Comparison of ENCODE assay signal across 10 cellular contexts in genomic region chr21:45320261-45320990, GRCh38. TPM values are rescaled to one million over a fixed set of nuclear protein-coding genes. Genes with fewer than 3 reads are reported as not detected.
DNase-seq lines count a peak whose midpoint lies in the region; ATAC-seq, FAIRE-seq and TF ChIP-seq lines count a peak whose summit lies in the region.
"Had no signal": no experiment of that assay in that cellular context is flagged by ENCODE, and none has a peak within 500 bp of the region (broad histone marks: within the 10 kb centered on the region; RNA-seq: fewer than 3 reads in every experiment).

No MANE protein-coding gene starts in this region.

- no peaks in the 10 kb centered on the region for H3K4me1 Mint-ChIP-seq in activated T-helper 2 cell treated with anti-CD3 and anti-CD28 coated beads, Interferon-gamma antibody, Interleukin-2, Interleukin-4, amounts not matched to agents 10 μg/mL and 5 μg/mL and 100 μg/mL, durations not matched to agents 14 hours and 24 hours and 36 hours (ENCODE audit: low read depth)

- peak overlapping the region; percentile 16 for H4K8ac ChIP-seq in trophoblast cell (ENCODE audit: low read depth, low read length)

- WGBS in esophagus muscularis mucosa: 75% methylated on average over 11 of the region's 22 CpGs
- WGBS in trophoblast cell (ENCODE audit: extremely low coverage, insufficient coverage, insufficient read length): no CpG with 5 or more reads among the region's 22 CpGs

- H2BK120ac ChIP-seq in trophoblast cell (ENCODE audit: insufficient read depth, low read length, poor library complexity): peak overlapping the region; percentile 69

- H2AFZ ChIP-seq in ACC112 (ENCODE audit: low read length, unreplicated experiment) (no peak overlapping the region), trophoblast cell (ENCODE audit: insufficient read depth, low read length, poor library complexity) (no peak overlapping the region)

- peak overlapping the region; percentile 9 for H2BK12ac ChIP-seq in trophoblast cell (ENCODE audit: low read length)

- H3K9ac ChIP-seq in trophoblast cell (ENCODE audit: low read length): no peak overlapping the region

- peak overlapping the region; percentile 25 for H3K14ac ChIP-seq in trophoblast cell (ENCODE audit: low read length)

- H2BK5ac ChIP-seq in trophoblast cell (ENCODE audit: low read depth, low read length, poor library complexity): peak overlapping the region; percentile 81

- no peaks in the 10 kb centered on the region for H3K36me3 ChIP-seq in ACC112 (ENCODE audit: insufficient read depth, low read length)
- no peaks in the 10 kb centered on the region for H3K36me3 ChIP-seq in esophagus muscularis mucosa
- H3K36me3 ChIP-seq in trophoblast cell (ENCODE audit: control insufficient read depth in 1 of 2, insufficient read depth in 2 of 2, low read length in 2 of 2): no peaks in the 10 kb centered on the region

- no peak overlapping the region for H3K4me3 ChIP-seq in ACC112 (ENCODE audit: low read depth, low read length)
- no peak overlapping the region for H3K4me3 ChIP-seq in esophagus muscularis mucosa
- peak overlapping the region; percentile 18 for H3K4me3 ChIP-seq in trophoblast cell (ENCODE audit: low read depth, low read length)

- FAIRE-seq in RCC 7860 (lab: Jason Lieb, UNC): no peak

- H3K27ac Mint-ChIP-seq in activated T-helper 2 cell treated with anti-CD3 and anti-CD28 coated beads, Interferon-gamma antibody, Interleukin-2, Interleukin-4, amounts not matched to agents 10 μg/mL and 5 μg/mL and 100 μg/mL, durations not matched to agents 14 hours and 24 hours and 36 hours: no peak overlapping the region
- H3K27ac Mint-ChIP-seq: B cell had no signal

- no peak for TF ChIP-seq EP300 in esophagus muscularis mucosa (IDR thresholded peaks at IDR 0.05)

- no peak overlapping the region for H3K4me2 ChIP-seq in trophoblast cell (ENCODE audit: low read length)

- no peak overlapping the region for H3K4me3 Mint-ChIP-seq in activated T-helper 2 cell treated with anti-CD3 and anti-CD28 coated beads, Interferon-gamma antibody, Interleukin-2, Interleukin-4, amounts not matched to agents 10 μg/mL and 5 μg/mL and 100 μg/mL, durations not matched to agents 14 hours and 24 hours and 36 hours (ENCODE audit: low read depth)
- H3K4me3 Mint-ChIP-seq: B cell had no signal

- peak overlapping the region; percentile 6 for H2AK5ac ChIP-seq in trophoblast cell (ENCODE audit: low read length)

- ATAC-seq in GM19463 (IDR thresholded peaks at IDR 0.05; ENCODE audit: unreplicated experiment): no peak
- ATAC-seq in HG02763 (IDR thresholded peaks at IDR 0.05; ENCODE audit: unreplicated experiment): no peak
- ATAC-seq: left colon had no signal

- H3K4ac ChIP-seq in trophoblast cell (ENCODE audit: low read depth, low read length): peak overlapping the region; percentile 25

- H4K91ac ChIP-seq in trophoblast cell (ENCODE audit: low read depth, low read length): peak overlapping the region; percentile 80

- intact Hi-C loops in esophagus muscularis mucosa (cut with DNase I): no loop called here
- intact Hi-C loops in activated T-helper 2 cell treated with anti-CD3 and anti-CD28 coated beads, Interferon-gamma antibody, Interleukin-2, Interleukin-4, amounts not matched to agents 10 μg/mL and 5 μg/mL and 100 μg/mL, durations not matched to agents 14 hours and 24 hours and 36 hours (cut with micrococcal nuclease): no loop called here

- peaks cover 2% of the 10 kb centered on the region for H3K27me3 Mint-ChIP-seq in activated T-helper 2 cell treated with anti-CD3 and anti-CD28 coated beads, Interferon-gamma antibody, Interleukin-2, Interleukin-4, amounts not matched to agents 10 μg/mL and 5 μg/mL and 100 μg/mL, durations not matched to agents 14 hours and 24 hours and 36 hours (ENCODE audit: low read depth)

- DNase-seq in NCI-H345 (lab: John Stamatoyannopoulos, UW): peak; percentile 81
- DNase-seq in esophagus muscularis mucosa (ENCODE audit: extremely low spot score): no peak
- DNase-seq in trophoblast cell: no peak
- no peak for DNase-seq in RCC 7860 (ENCODE audit: low spot score)
- no peak for DNase-seq in activated T-helper 2 cell treated with anti-CD3 and anti-CD28 coated beads, Interferon-gamma antibody, Interleukin-2, Interleukin-4, amounts not matched to agents 10 μg/mL and 5 μg/mL and 100 μg/mL, durations not matched to agents 14 hours and 24 hours and 36 hours (ENCODE audit: low spot score)

- H3K9me3 ChIP-seq in esophagus muscularis mucosa (no peaks in the 10 kb centered on the region), trophoblast cell (ENCODE audit: insufficient read depth, low read depth, low read length) (peaks cover 1% of the 10 kb centered on the region)

- H3K4me1 ChIP-seq in ACC112 (ENCODE audit: control insufficient read depth, insufficient read depth, low read length, unreplicated experiment) (peaks cover 42% of the 10 kb centered on the region), esophagus muscularis mucosa (peaks cover 60 to 88% (median 84%) of the 10 kb centered on the region in 4 donors), trophoblast cell (ENCODE audit: control insufficient read depth in 1 of 2, insufficient read depth in 2 of 2, low read length in 2 of 2) (peaks cover 39 to 44% of the 10 kb centered on the region in 2 experiments)

- no peaks in the 10 kb centered on the region for H3K79me2 ChIP-seq in ACC112 (ENCODE audit: control insufficient read depth, insufficient read depth, low read length, unreplicated experiment)
- H3K79me2 ChIP-seq in trophoblast cell (ENCODE audit: control insufficient read depth, insufficient read depth, low read length, poor library complexity): peaks cover 6% of the 10 kb centered on the region

- no peaks in the 10 kb centered on the region for H3K9me3 Mint-ChIP-seq in activated T-helper 2 cell treated with anti-CD3 and anti-CD28 coated beads, Interferon-gamma antibody, Interleukin-2, Interleukin-4, amounts not matched to agents 10 μg/mL and 5 μg/mL and 100 μg/mL, durations not matched to agents 14 hours and 24 hours and 36 hours

- no peaks in the 10 kb centered on the region for H3K36me3 Mint-ChIP-seq in activated T-helper 2 cell treated with anti-CD3 and anti-CD28 coated beads, Interferon-gamma antibody, Interleukin-2, Interleukin-4, amounts not matched to agents 10 μg/mL and 5 μg/mL and 100 μg/mL, durations not matched to agents 14 hours and 24 hours and 36 hours (ENCODE audit: low read depth)

- H3K79me1 ChIP-seq in trophoblast cell (ENCODE audit: low read length): peaks cover 45% of the 10 kb centered on the region

- TF ChIP-seq POLR2A in esophagus muscularis mucosa (IDR thresholded peaks at IDR 0.05; ENCODE audit: low read depth): no peak

- peak overlapping the region; percentile 28 for H3K18ac ChIP-seq in trophoblast cell (ENCODE audit: low read length)

- TF ChIP-seq CTCF in esophagus muscularis mucosa (IDR thresholded peaks at IDR 0.05): no peak

- peak overlapping the region; percentile 26; the same call in 1 of the 2 replicates for H3K27ac ChIP-seq in ACC112 (ENCODE audit: low read depth, low read length)
- peak overlapping the region; percentile 80 to 84 (median 83) for H3K27ac ChIP-seq in esophagus muscularis mucosa (replicated peaks in 1 of 4)
- H3K27ac ChIP-seq in trophoblast cell (ENCODE audit: low read depth, low read length): peak overlapping the region; percentile 76

- H3K23ac ChIP-seq in trophoblast cell (ENCODE audit: low read length): no peak overlapping the region

- H3K27me3 ChIP-seq in ACC112 (ENCODE audit: insufficient read depth, low read length) (no peaks in the 10 kb centered on the region), esophagus muscularis mucosa (no peaks in the 10 kb centered on the region), trophoblast cell (ENCODE audit: insufficient read depth, low read length) (no peaks in the 10 kb centered on the region)

- no peak overlapping the region for H4K12ac ChIP-seq in trophoblast cell (ENCODE audit: low read depth, low read length)

RNA-seq across cellular contexts. Expression of gene POFUT2, which starts 32.7 kb away (rescaled TPM):
- 10 to 100 TPM; 15.8 to 21.6 (median 18.7) TPM for total RNA-seq in esophagus muscularis mucosa
- 33.1 and 33.8 TPM in 2 replicates for polyA plus RNA-seq in trophoblast cell (2013)
- total RNA-seq in activated T-helper 2 cell treated with anti-CD3 and anti-CD28 coated beads, Interferon-gamma antibody, Interleukin-2, Interleukin-4, amounts not matched to agents 10 μg/mL and 5 μg/mL and 100 μg/mL, durations not matched to agents 14 hours and 24 hours and 36 hours: 14.1 and 16.1 TPM in 2 replicates

Comparison
In these comparisons a context has a peak if more than half of its experiments do, and no peak if none do; other contexts are left out.
1. H3K27ac ChIP-seq: peak in every context shown above with its lines; median percentile 83 in esophagus muscularis mucosa; 76 in trophoblast cell; 26 in ACC112.